8 cellular contexts compared by ENCODE assay signal in genomic region chr12:52006726-52007157, GRCh38. TPM values are rescaled to one million over a fixed set of nuclear protein-coding genes. Genes with fewer than 3 reads are reported as not detected.
A peak's percentile ranks its signal among the peaks of the same experiment; 100 is the strongest.
DNase-seq lines count a peak whose midpoint lies in the region; ATAC-seq and TF ChIP-seq lines count a peak whose summit lies in the region.

TSS of gene TAMALIN (plus strand) at chr12:52006946. CDS start at chr12:52007020, 74 bp downstream.

- H3K23ac ChIP-seq in neuronal stem cell (ENCODE audit: low read depth, low read length, poor library complexity), result peak within 1 kb of the TSS; percentile 48

- in situ Hi-C loops in G401 (cut with HindIII; ENCODE audit: low sequenced_read_pairs), result no loop called here

- H3K27ac ChIP-seq in neuronal stem cell (replicated peaks; ENCODE audit: low read length) (no peak within 1 kb of the TSS), substantia nigra (ENCODE audit: low read depth, low read length, poor library complexity, severe bottlenecking) (peak within 1 kb of the TSS; percentile 42)

- no peak within 1 kb of the TSS for H2AFZ ChIP-seq in neuronal stem cell (ENCODE audit: low read length)

- peak within 1 kb of the TSS; percentile 27 for H2BK5ac ChIP-seq in neuronal stem cell (ENCODE audit: low read length)

- peaks cover 2% of the 10 kb centered on the region for H3K36me3 Mint-ChIP-seq in activated T-helper 1 cell treated with anti-CD3 and anti-CD28 coated beads, Interleukin-12 subunit alpha, Interleukin-12 subunit beta, Interleukin-2, Interleukin-4 antibody, amounts not matched to agents 30 ng/mL and 10 ng/mL and 1 ng/mL, durations not matched to agents 14 hours and 24 hours and 36 hours (ENCODE audit: low read depth)

- no peak within 1 kb of the TSS for H4K8ac ChIP-seq in neuronal stem cell (ENCODE audit: low read depth, low read length)

- H3K36me3 ChIP-seq in neuronal stem cell (replicated peaks in 1 of 2; ENCODE audit: control insufficient read depth in 2 of 2, insufficient read depth in 2 of 2, low read length in 2 of 2), result peaks cover 2 to 23% of the 10 kb centered on the region in 2 donors

- peak within 1 kb of the TSS; percentile 84 for H3K4me3 Mint-ChIP-seq in activated T-helper 1 cell treated with anti-CD3 and anti-CD28 coated beads, Interleukin-12 subunit alpha, Interleukin-12 subunit beta, Interleukin-2, Interleukin-4 antibody, amounts not matched to agents 30 ng/mL and 10 ng/mL and 1 ng/mL, durations not matched to agents 14 hours and 24 hours and 36 hours

- no CpG with 5 or more reads among the region's 60 CpGs for WGBS in neuronal stem cell (ENCODE audit: extremely low coverage in 2 of 2, insufficient read length in 2 of 2, insufficient replicate concordance in 1 of 2), 2 donors

- peak within 1 kb of the TSS; percentile 77 for H3K4me3 ChIP-seq in fibroblast of villous mesenchyme (ENCODE audit: low read depth, low read length)
- H3K4me3 ChIP-seq in neuronal stem cell (ENCODE audit: low read length in 2 of 2), result peak within 1 kb of the TSS in 1 of 2 donors; percentile 84

- peak within 1 kb of the TSS; percentile 94 for H3K9ac ChIP-seq in neuronal stem cell (ENCODE audit: low read depth, low read length, poor library complexity)

- intact Hi-C loops in activated T-helper 1 cell treated with anti-CD3 and anti-CD28 coated beads, Interleukin-12 subunit alpha, Interleukin-12 subunit beta, Interleukin-2, Interleukin-4 antibody, amounts not matched to agents 30 ng/mL and 10 ng/mL and 1 ng/mL, durations not matched to agents 14 hours and 24 hours and 36 hours (cut with micrococcal nuclease), result loop anchor here (1.0 to 2.0 kb wide), 4 partner anchors 14 to 55 kb away; partner anchors contain the start of gene ACVR1B

- peak within 1 kb of the TSS; percentile 67 for H3K27ac Mint-ChIP-seq in activated T-helper 1 cell treated with anti-CD3 and anti-CD28 coated beads, Interleukin-12 subunit alpha, Interleukin-12 subunit beta, Interleukin-2, Interleukin-4 antibody, amounts not matched to agents 30 ng/mL and 10 ng/mL and 1 ng/mL, durations not matched to agents 14 hours and 24 hours and 36 hours

- no peak within 1 kb of the TSS for H3K4ac ChIP-seq in neuronal stem cell (ENCODE audit: low read length)

- no peaks in the 10 kb centered on the region for H3K9me3 Mint-ChIP-seq in activated T-helper 1 cell treated with anti-CD3 and anti-CD28 coated beads, Interleukin-12 subunit alpha, Interleukin-12 subunit beta, Interleukin-2, Interleukin-4 antibody, amounts not matched to agents 30 ng/mL and 10 ng/mL and 1 ng/mL, durations not matched to agents 14 hours and 24 hours and 36 hours

- peak within 1 kb of the TSS; percentile 85 for H2AK5ac ChIP-seq in neuronal stem cell (ENCODE audit: low read depth, low read length)

- H2BK12ac ChIP-seq in neuronal stem cell (ENCODE audit: low read length), result peak within 1 kb of the TSS; percentile 68

- H3K27me3 Mint-ChIP-seq in activated T-helper 1 cell treated with anti-CD3 and anti-CD28 coated beads, Interleukin-12 subunit alpha, Interleukin-12 subunit beta, Interleukin-2, Interleukin-4 antibody, amounts not matched to agents 30 ng/mL and 10 ng/mL and 1 ng/mL, durations not matched to agents 14 hours and 24 hours and 36 hours (ENCODE audit: insufficient read depth), result peaks cover 38% of the 10 kb centered on the region

- H2BK15ac ChIP-seq in neuronal stem cell (ENCODE audit: low read length), result peak within 1 kb of the TSS; percentile 87

- H3K79me1 ChIP-seq in neuronal stem cell (ENCODE audit: low read depth, low read length), result no peaks in the 10 kb centered on the region

- H3K27me3 ChIP-seq in neuronal stem cell (ENCODE audit: control insufficient read depth in 3 of 3, insufficient read depth in 3 of 3, low read depth in 1 of 3, low read length in 3 of 3), result peaks cover 0 to 29% (median 0%) of the 10 kb centered on the region in 3 experiments

- peaks cover 13% of the 10 kb centered on the region for H3K4me1 Mint-ChIP-seq in activated T-helper 1 cell treated with anti-CD3 and anti-CD28 coated beads, Interleukin-12 subunit alpha, Interleukin-12 subunit beta, Interleukin-2, Interleukin-4 antibody, amounts not matched to agents 30 ng/mL and 10 ng/mL and 1 ng/mL, durations not matched to agents 14 hours and 24 hours and 36 hours (ENCODE audit: low read depth)

- H3K14ac ChIP-seq in neuronal stem cell (ENCODE audit: low read length), result peak within 1 kb of the TSS; percentile 51

- no peak for ATAC-seq in GM21526 (IDR thresholded peaks at IDR 0.05; ENCODE audit: low FRiP score, unreplicated experiment)

- peak within 1 kb of the TSS; percentile 98 for H3K18ac ChIP-seq in neuronal stem cell (ENCODE audit: low read length)

- DNase-seq in G401 (ENCODE audit: low spot score), result no peak
- peak; percentile 91 for DNase-seq in NCI-H69 (lab: John Stamatoyannopoulos, UW)
- DNase-seq in activated T-helper 1 cell treated with anti-CD3 and anti-CD28 coated beads, Interleukin-12 subunit alpha, Interleukin-12 subunit beta, Interleukin-2, Interleukin-4 antibody, amounts not matched to agents 30 ng/mL and 10 ng/mL and 1 ng/mL, durations not matched to agents 14 hours and 24 hours and 36 hours (ENCODE audit: low spot score), result peak; percentile 70
- DNase-seq in fibroblast of villous mesenchyme (ENCODE audit: low read depth), result peak; percentile 65
- peak; percentile 68 for DNase-seq in neuronal stem cell (ENCODE audit: low spot score)
- peak in 13 of 49 donors; percentile 16 to 63 (median 32) for DNase-seq in substantia nigra (lab: John Stamatoyannopoulos, UW)
- DNase-seq in superior temporal gyrus (ENCODE audit: extremely low spot score), result no peak

- no peak within 1 kb of the TSS for H4K91ac ChIP-seq in neuronal stem cell (ENCODE audit: low read depth, low read length, poor library complexity)

- no peak for TF ChIP-seq CTCF in fibroblast of villous mesenchyme (IDR thresholded peaks at IDR 0.05; ENCODE audit: insufficient read depth, low read depth, low read length)

- peaks cover 24 to 28% of the 10 kb centered on the region in 2 donors for H3K4me1 ChIP-seq in neuronal stem cell (ENCODE audit: control insufficient read depth in 2 of 2, insufficient read depth in 1 of 2, low read depth in 1 of 2, low read length in 2 of 2)

- H3K4me2 ChIP-seq in neuronal stem cell (ENCODE audit: insufficient read depth, low read length, poor library complexity, severe bottlenecking), result peak within 1 kb of the TSS; percentile 96

- H2BK120ac ChIP-seq in neuronal stem cell (ENCODE audit: low read depth, low read length), result peak within 1 kb of the TSS; percentile 76

- peaks cover 2 to 7% of the 10 kb centered on the region in 2 donors for H3K9me3 ChIP-seq in neuronal stem cell (replicated peaks in 1 of 2; ENCODE audit: control insufficient read depth in 2 of 2, insufficient read depth in 1 of 2, low read depth in 1 of 2, low read length in 2 of 2)

RNA-seq across cellular contexts. Expression of gene TAMALIN, which starts in this region (rescaled TPM):
- 33.3 and 78.2 TPM in 2 replicates for total RNA-seq in G401 (2014; rRNA removed; shearing (Covaris generic))
- 8.9 and 12.8 TPM in 2 replicates for total RNA-seq in activated T-helper 1 cell treated with anti-CD3 and anti-CD28 coated beads, Interleukin-12 subunit alpha, Interleukin-12 subunit beta, Interleukin-2, Interleukin-4 antibody, amounts not matched to agents 30 ng/mL and 10 ng/mL and 1 ng/mL, durations not matched to agents 14 hours and 24 hours and 36 hours
- 2.2 and 7.7 TPM in 2 replicates for total RNA-seq in fibroblast of villous mesenchyme
- polyA plus RNA-seq in neuronal stem cell (2013, experiment 1 of 2), result 11.1 TPM
- polyA plus RNA-seq in neuronal stem cell (2013, experiment 2 of 2), result 10.9 TPM

Comparison
In these comparisons a context has a peak if more than half of its experiments do, and no peak if none do; other contexts are left out.
1. DNase-seq: peak in NCI-H69 (single experiment), activated T-helper 1 cell treated with anti-CD3 and anti-CD28 coated beads, Interleukin-12 subunit alpha, Interleukin-12 subunit beta, Interleukin-2, Interleukin-4 antibody, amounts not matched to agents 30 ng/mL and 10 ng/mL and 1 ng/mL, durations not matched to agents 14 hours and 24 hours and 36 hours (single experiment), fibroblast of villous mesenchyme (single experiment) and neuronal stem cell (single experiment); none in G401 (single experiment) and superior temporal gyrus (single experiment).